Comparison of ENCODE assay signal across 8 cellular contexts in genomic region chr7:151013728-151014497, GRCh38. TPM values are rescaled to one million over a fixed set of nuclear protein-coding genes. Genes with fewer than 3 reads are reported as not detected.
DNase-seq lines count a peak whose midpoint lies in the region; ATAC-seq and TF ChIP-seq lines count a peak whose summit lies in the region.

No MANE protein-coding gene starts in this region.

- peaks cover 9% of the 10 kb centered on the region for H3K36me3 Mint-ChIP-seq in activated CD4-positive, alpha-beta T cell treated with anti-CD3 and anti-CD28 coated beads for 36 hours (ENCODE audit: low read depth)

- no peak for TF ChIP-seq POLR2A in right lobe of liver (IDR thresholded peaks at IDR 0.05)

- ATAC-seq in HG03432 (IDR thresholded peaks at IDR 0.05; ENCODE audit: unreplicated experiment) (peak; percentile 45), right lobe of liver (peak in 3 of 4 donors; percentile 6 to 42 (median 23)), HG02970 (IDR thresholded peaks at IDR 0.05; ENCODE audit: low FRiP score, unreplicated experiment) (no peak)
- peak; percentile 47 for ATAC-seq in activated CD4-positive, alpha-beta T cell treated with anti-CD3 and anti-CD28 coated beads for 36 hours

- peaks cover 77% of the 10 kb centered on the region for H3K4me1 Mint-ChIP-seq in activated CD4-positive, alpha-beta T cell treated with anti-CD3 and anti-CD28 coated beads for 36 hours

- H3K4me1 ChIP-seq in ES-I3 (ENCODE audit: insufficient read depth, low read length) = peaks cover 14% of the 10 kb centered on the region
- peaks cover 0 to 17% (median 2%) of the 10 kb centered on the region in 4 donors for H3K4me1 ChIP-seq in right lobe of liver

- intact Hi-C loops in activated CD4-positive, alpha-beta T cell treated with anti-CD3 and anti-CD28 coated beads for 36 hours (cut with DNase I, micrococcal nuclease) = loop anchor here (1.0 to 5.0 kb wide), 7 partner anchors 14 to 213 kb away; partner anchors contain the start of genes ABCB8 (in 2 of the 2), ABCF2 (in 1 of the 2), CDK5 (in 1 of the 2) and SLC4A2 (in 1 of the 2)
- intact Hi-C loops in right lobe of liver (cut with DNase I) = no loop called here

- CTCF ChIA-PET in activated CD4-positive, alpha-beta T cell treated with anti-CD3 and anti-CD28 coated beads for 36 hours (lab: Charles Lee) = interaction anchor here (0.7 to 1.7 kb wide), 7 partner anchors 10 to 1447 kb away, joined by 3 to 9 read pairs (median 4); partner anchors contain the start of genes ABCB8 and ATG9B

- POLR2A ChIA-PET in activated CD4-positive, alpha-beta T cell treated with anti-CD3 and anti-CD28 coated beads for 36 hours (lab: Charles Lee) = interaction anchor here (0.6 to 1.4 kb wide), 2 partner anchors 15 to 19 kb away, joined by 4 read pairs; partner anchors contain the start of gene ABCB8

- no peaks in the 10 kb centered on the region for H3K36me3 ChIP-seq in ES-I3 (ENCODE audit: insufficient read depth, low read length)
- H3K36me3 ChIP-seq in right lobe of liver = no peaks in the 10 kb centered on the region

- no peak overlapping the region for H3K27ac ChIP-seq in right lobe of liver

- no peaks in the 10 kb centered on the region for H3K9me3 ChIP-seq in ES-I3 (ENCODE audit: control insufficient read depth, insufficient read depth, low read length)
- H3K9me3 ChIP-seq in right lobe of liver = no peaks in the 10 kb centered on the region

- H3K9ac ChIP-seq in ES-I3 (ENCODE audit: low read depth, low read length) = peak overlapping the region; percentile 51; the same call in 1 of the 2 replicates

- peak overlapping the region; percentile 45 for H3K4me3 ChIP-seq in choroid plexus epithelial cell (ENCODE audit: low read depth, low read length)
- H3K4me3 ChIP-seq in right lobe of liver = peak overlapping the region in 1 of 3 donors; percentile 13

- peaks cover 0 to 12% of the 10 kb centered on the region in 2 donors for H3K27me3 ChIP-seq in right lobe of liver

- H3K27ac Mint-ChIP-seq in activated CD4-positive, alpha-beta T cell treated with anti-CD3 and anti-CD28 coated beads for 36 hours = peak overlapping the region; percentile 96

- no peaks in the 10 kb centered on the region for H3K9me3 Mint-ChIP-seq in activated CD4-positive, alpha-beta T cell treated with anti-CD3 and anti-CD28 coated beads for 36 hours (ENCODE audit: low read depth)

- in situ Hi-C loops in KBM-7 (cut with MboI; ENCODE audit: low pct_unique_long_range_greater_than_20kb, low sequenced_read_pairs) = no loop called here

- peak; percentile 95 for DNase-seq in activated CD4-positive, alpha-beta T cell treated with anti-CD3 and anti-CD28 coated beads for 36 hours
- DNase-seq in choroid plexus epithelial cell (ENCODE audit: low read depth) (peak; percentile 58), right lobe of liver (peak in 2 of 3 donors; percentile 58 to 63), KBM-7 (no peak)
- peak; percentile 67 for DNase-seq in stimulated activated CD8-positive, alpha-beta memory T cell treated with anti-CD3 and anti-CD28 coated beads, Interleukin-12 subunit alpha, Interleukin-12 subunit beta, amount 100 ng/mL, for 24 hours (ENCODE audit: extremely low read depth)

- WGBS in right lobe of liver (ENCODE audit: insufficient coverage, low coverage, low lambda C conversion rate, missing lambda C conversion rate) = 7% methylated on average over 28 of the region's 56 CpGs

- TF ChIP-seq CTCF in choroid plexus epithelial cell (conservative IDR thresholded peaks at IDR 0.05; ENCODE audit: low read depth, low read length) = peak; percentile 16
- TF ChIP-seq CTCF in right lobe of liver (IDR thresholded peaks at IDR 0.05) = no peak

- peaks cover 2% of the 10 kb centered on the region for H3K27me3 Mint-ChIP-seq in activated CD4-positive, alpha-beta T cell treated with anti-CD3 and anti-CD28 coated beads for 36 hours

- H3K4me3 Mint-ChIP-seq in activated CD4-positive, alpha-beta T cell treated with anti-CD3 and anti-CD28 coated beads for 36 hours = peak overlapping the region; percentile 78

RNA-seq across cellular contexts. Expression of gene ATG9B, which starts 10.4 kb away (rescaled TPM):
- total RNA-seq in activated CD4-positive, alpha-beta T cell treated with anti-CD3 and anti-CD28 coated beads for 36 hours = 10 to 100 TPM in 1 of 2 experiments, 1 to 10 TPM in 1; 6.9 to 10.0 TPM
- total RNA-seq in right lobe of liver = under 1 TPM in 1 of 6 experiments, not detected in 5; 0.40 TPM

RNA-seq across cellular contexts. Expression of gene ABCB8, which starts 14.3 kb away (rescaled TPM):
- total RNA-seq in activated CD4-positive, alpha-beta T cell treated with anti-CD3 and anti-CD28 coated beads for 36 hours = 10 to 100 TPM; 41.9 to 44.5 TPM
- 10 to 100 TPM; 22.3 to 33.8 (median 26.8) TPM for total RNA-seq in right lobe of liver

RNA-seq across cellular contexts. Expression of gene NOS3, which starts 23.1 kb away (rescaled TPM):
- 10 to 100 TPM in 1 of 2 experiments, 1 to 10 TPM in 1; 9.3 to 11.1 TPM for total RNA-seq in activated CD4-positive, alpha-beta T cell treated with anti-CD3 and anti-CD28 coated beads for 36 hours
- 1 to 10 TPM; 2.4 to 9.2 (median 5.0) TPM for total RNA-seq in right lobe of liver

RNA-seq across cellular contexts. Expression of gene ASIC3, which starts 34.4 kb away (rescaled TPM):
- total RNA-seq in activated CD4-positive, alpha-beta T cell treated with anti-CD3 and anti-CD28 coated beads for 36 hours = 1 to 10 TPM; 5.5 to 6.7 TPM
- 1 to 10 TPM in 5 of 6 experiments, under 1 TPM in 1; 0.53 to 1.2 (median 1.2) TPM for total RNA-seq in right lobe of liver

RNA-seq across cellular contexts. Expression of gene KCNH2, which starts 35.8 kb away (rescaled TPM):
- under 1 TPM; 0.48 to 0.54 TPM for total RNA-seq in activated CD4-positive, alpha-beta T cell treated with anti-CD3 and anti-CD28 coated beads for 36 hours
- under 1 TPM in 5 of 6 experiments, not detected in 1; 0.11 to 0.69 (median 0.18) TPM for total RNA-seq in right lobe of liver

Comparison
In these comparisons a context has a peak if more than half of its experiments do, and no peak if none do; other contexts are left out.
1. RNA of gene ATG9B, which starts 10.4 kb away (total RNA-seq): 6.9 to 10.0 TPM in activated CD4-positive, alpha-beta T cell treated with anti-CD3 and anti-CD28 coated beads for 36 hours; 0.40 TPM in right lobe of liver; every median in the first group is over 4 times any median in the second.
2. intact Hi-C loops: an anchor here in activated CD4-positive, alpha-beta T cell treated with anti-CD3 and anti-CD28 coated beads for 36 hours (1.0 to 5.0 kb wide); none called in right lobe of liver.